Comparison of ENCODE assay signal across 1 cellular context in the genomic region with DNA sequence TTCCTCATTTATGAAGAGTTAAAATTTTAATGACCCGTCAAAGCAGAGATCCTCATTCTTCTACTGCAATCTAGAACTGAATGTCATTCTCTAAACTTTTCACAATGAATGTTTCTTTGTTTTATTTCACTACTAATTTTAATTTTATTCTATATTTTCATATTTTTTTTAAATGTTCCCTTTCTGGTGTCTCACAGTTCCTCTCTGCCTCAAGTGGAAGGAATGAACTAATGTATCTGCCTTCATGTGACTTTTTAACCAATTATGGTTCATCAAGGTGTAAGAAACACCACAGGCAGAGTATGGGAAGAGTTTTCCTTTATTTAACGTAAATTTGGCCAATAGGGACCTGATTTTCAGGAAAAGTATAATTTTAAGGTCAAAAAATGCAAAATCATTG.
TF ChIP-seq lines count a peak whose summit lies in the region.

No MANE protein-coding gene starts in this region.

TF ChIP-seq in GM23338, 12 proteins besides CTCF, POLR2A, EP300 and RAD21 (continued from another document):
- TF ChIP-seq, protein P1, sequence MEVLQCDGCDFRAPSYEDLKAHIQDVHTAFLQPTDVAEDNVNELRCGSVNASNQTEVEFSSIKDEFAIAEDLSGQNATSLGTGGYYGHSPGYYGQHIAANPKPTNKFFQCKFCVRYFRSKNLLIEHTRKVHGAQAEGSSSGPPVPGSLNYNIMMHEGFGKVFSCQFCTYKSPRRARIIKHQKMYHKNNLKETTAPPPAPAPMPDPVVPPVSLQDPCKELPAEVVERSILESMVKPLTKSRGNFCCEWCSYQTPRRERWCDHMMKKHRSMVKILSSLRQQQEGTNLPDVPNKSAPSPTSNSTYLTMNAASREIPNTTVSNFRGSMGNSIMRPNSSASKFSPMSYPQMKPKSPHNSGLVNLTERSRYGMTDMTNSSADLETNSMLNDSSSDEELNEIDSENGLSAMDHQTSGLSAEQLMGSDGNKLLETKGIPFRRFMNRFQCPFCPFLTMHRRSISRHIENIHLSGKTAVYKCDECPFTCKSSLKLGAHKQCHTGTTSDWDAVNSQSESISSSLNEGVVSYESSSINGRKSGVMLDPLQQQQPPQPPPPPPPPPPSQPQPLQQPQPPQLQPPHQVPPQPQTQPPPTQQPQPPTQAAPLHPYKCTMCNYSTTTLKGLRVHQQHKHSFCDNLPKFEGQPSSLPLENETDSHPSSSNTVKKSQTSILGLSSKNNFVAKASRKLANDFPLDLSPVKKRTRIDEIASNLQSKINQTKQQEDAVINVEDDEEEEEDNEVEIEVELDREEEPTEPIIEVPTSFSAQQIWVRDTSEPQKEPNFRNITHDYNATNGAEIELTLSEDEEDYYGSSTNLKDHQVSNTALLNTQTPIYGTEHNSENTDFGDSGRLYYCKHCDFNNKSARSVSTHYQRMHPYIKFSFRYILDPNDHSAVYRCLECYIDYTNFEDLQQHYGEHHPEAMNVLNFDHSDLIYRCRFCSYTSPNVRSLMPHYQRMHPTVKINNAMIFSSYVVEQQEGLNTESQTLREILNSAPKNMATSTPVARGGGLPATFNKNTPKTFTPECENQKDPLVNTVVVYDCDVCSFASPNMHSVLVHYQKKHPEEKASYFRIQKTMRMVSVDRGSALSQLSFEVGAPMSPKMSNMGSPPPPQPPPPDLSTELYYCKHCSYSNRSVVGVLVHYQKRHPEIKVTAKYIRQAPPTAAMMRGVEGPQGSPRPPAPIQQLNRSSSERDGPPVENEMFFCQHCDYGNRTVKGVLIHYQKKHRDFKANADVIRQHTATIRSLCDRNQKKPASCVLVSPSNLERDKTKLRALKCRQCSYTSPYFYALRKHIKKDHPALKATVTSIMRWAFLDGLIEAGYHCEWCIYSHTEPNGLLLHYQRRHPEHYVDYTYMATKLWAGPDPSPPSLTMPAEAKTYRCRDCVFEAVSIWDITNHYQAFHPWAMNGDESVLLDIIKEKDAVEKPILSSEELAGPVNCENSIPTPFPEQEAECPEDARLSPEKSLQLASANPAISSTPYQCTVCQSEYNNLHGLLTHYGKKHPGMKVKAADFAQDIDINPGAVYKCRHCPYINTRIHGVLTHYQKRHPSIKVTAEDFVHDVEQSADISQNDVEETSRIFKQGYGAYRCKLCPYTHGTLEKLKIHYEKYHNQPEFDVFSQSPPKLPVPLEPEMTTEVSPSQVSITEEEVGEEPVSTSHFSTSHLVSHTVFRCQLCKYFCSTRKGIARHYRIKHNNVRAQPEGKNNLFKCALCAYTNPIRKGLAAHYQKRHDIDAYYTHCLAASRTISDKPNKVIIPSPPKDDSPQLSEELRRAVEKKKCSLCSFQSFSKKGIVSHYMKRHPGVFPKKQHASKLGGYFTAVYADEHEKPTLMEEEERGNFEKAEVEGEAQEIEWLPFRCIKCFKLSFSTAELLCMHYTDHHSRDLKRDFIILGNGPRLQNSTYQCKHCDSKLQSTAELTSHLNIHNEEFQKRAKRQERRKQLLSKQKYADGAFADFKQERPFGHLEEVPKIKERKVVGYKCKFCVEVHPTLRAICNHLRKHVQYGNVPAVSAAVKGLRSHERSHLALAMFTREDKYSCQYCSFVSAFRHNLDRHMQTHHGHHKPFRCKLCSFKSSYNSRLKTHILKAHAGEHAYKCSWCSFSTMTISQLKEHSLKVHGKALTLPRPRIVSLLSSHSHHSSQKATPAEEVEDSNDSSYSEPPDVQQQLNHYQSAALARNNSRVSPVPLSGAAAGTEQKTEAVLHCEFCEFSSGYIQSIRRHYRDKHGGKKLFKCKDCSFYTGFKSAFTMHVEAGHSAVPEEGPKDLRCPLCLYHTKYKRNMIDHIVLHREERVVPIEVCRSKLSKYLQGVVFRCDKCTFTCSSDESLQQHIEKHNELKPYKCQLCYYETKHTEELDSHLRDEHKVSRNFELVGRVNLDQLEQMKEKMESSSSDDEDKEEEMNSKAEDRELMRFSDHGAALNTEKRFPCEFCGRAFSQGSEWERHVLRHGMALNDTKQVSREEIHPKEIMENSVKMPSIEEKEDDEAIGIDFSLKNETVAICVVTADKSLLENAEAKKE (CRISPR knock-in tag; IDR thresholded peaks at IDR 0.05), result no peak
- TF ChIP-seq EZH2 (IDR thresholded peaks at IDR 0.05; ENCODE audit: low read depth, unreplicated experiment) (no peak), ZNF331 (CRISPR knock-in tag; IDR thresholded peaks at IDR 0.05; ENCODE audit: low read depth) (no peak), STAT1 (IDR thresholded peaks at IDR 0.05; ENCODE audit: unreplicated experiment) (no peak), POLR2AphosphoS5 (IDR thresholded peaks at IDR 0.05; ENCODE audit: low read depth) (no peak), ZNF114 (CRISPR knock-in tag; IDR thresholded peaks at IDR 0.05) (no peak), EZH2phosphoT487 (IDR thresholded peaks at IDR 0.05; ENCODE audit: unreplicated experiment) (no peak), JUNB (IDR thresholded peaks at IDR 0.05; ENCODE audit: unreplicated experiment) (no peak), NANOG (IDR thresholded peaks at IDR 0.05; ENCODE audit: borderline replicate concordance) (no peak)
- TF ChIP-seq, protein P2, sequence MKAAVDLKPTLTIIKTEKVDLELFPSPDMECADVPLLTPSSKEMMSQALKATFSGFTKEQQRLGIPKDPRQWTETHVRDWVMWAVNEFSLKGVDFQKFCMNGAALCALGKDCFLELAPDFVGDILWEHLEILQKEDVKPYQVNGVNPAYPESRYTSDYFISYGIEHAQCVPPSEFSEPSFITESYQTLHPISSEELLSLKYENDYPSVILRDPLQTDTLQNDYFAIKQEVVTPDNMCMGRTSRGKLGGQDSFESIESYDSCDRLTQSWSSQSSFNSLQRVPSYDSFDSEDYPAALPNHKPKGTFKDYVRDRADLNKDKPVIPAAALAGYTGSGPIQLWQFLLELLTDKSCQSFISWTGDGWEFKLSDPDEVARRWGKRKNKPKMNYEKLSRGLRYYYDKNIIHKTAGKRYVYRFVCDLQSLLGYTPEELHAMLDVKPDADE (IDR thresholded peaks at IDR 0.05), result no peak
- TF ChIP-seq, protein P3, sequence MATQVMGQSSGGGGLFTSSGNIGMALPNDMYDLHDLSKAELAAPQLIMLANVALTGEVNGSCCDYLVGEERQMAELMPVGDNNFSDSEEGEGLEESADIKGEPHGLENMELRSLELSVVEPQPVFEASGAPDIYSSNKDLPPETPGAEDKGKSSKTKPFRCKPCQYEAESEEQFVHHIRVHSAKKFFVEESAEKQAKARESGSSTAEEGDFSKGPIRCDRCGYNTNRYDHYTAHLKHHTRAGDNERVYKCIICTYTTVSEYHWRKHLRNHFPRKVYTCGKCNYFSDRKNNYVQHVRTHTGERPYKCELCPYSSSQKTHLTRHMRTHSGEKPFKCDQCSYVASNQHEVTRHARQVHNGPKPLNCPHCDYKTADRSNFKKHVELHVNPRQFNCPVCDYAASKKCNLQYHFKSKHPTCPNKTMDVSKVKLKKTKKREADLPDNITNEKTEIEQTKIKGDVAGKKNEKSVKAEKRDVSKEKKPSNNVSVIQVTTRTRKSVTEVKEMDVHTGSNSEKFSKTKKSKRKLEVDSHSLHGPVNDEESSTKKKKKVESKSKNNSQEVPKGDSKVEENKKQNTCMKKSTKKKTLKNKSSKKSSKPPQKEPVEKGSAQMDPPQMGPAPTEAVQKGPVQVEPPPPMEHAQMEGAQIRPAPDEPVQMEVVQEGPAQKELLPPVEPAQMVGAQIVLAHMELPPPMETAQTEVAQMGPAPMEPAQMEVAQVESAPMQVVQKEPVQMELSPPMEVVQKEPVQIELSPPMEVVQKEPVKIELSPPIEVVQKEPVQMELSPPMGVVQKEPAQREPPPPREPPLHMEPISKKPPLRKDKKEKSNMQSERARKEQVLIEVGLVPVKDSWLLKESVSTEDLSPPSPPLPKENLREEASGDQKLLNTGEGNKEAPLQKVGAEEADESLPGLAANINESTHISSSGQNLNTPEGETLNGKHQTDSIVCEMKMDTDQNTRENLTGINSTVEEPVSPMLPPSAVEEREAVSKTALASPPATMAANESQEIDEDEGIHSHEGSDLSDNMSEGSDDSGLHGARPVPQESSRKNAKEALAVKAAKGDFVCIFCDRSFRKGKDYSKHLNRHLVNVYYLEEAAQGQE (IDR thresholded peaks at IDR 0.05; ENCODE audit: unreplicated experiment), result no peak
